Comparison of ENCODE assay signal across 8 cellular contexts in genomic region chrX:19343085-19343461, GRCh38. TPM values are rescaled to one million over a fixed set of nuclear protein-coding genes. Genes with fewer than 3 reads are reported as not detected.
DNase-seq lines count a peak whose midpoint lies in the region; ATAC-seq, FAIRE-seq and TF ChIP-seq lines count a peak whose summit lies in the region.

No MANE protein-coding gene starts in this region.

- H3K4me1 ChIP-seq in DOHH2 (ENCODE audit: control insufficient read depth, low read length) (peaks cover 26% of the 10 kb centered on the region), OCI-LY7 (ENCODE audit: insufficient read depth, low read length, poor library complexity, severe bottlenecking) (peaks cover 28% of the 10 kb centered on the region), endothelial cell of umbilical vein (ENCODE audit: control insufficient read depth, extremely low read depth, insufficient read depth, low read length) (peaks cover 11% of the 10 kb centered on the region), parathyroid adenoma (peaks cover 6% of the 10 kb centered on the region)

- H3K4me3 ChIP-seq in DOHH2 (ENCODE audit: low read length), result peak overlapping the region; percentile 76
- H3K4me3 ChIP-seq in OCI-LY7 (ENCODE audit: low read depth, low read length, poor library complexity, severe bottlenecking), result peak overlapping the region; percentile 86
- peak overlapping the region in 2 of 3 experiments; percentile 50 to 90 for H3K4me3 ChIP-seq in endothelial cell of umbilical vein (replicated peaks in 1 of 3; ENCODE audit: insufficient read depth in 1 of 3, low read depth in 1 of 3, low read length in 3 of 3)
- H3K4me3 ChIP-seq in parathyroid adenoma (ENCODE audit: low read depth, low read length), result peak overlapping the region; percentile 72

- no peaks in the 10 kb centered on the region for H3K9me3 ChIP-seq in DOHH2 (ENCODE audit: control insufficient read depth, insufficient read depth, low read length)
- H3K9me3 ChIP-seq in OCI-LY7 (ENCODE audit: low read length), result no peaks in the 10 kb centered on the region
- no peaks in the 10 kb centered on the region for H3K9me3 ChIP-seq in endothelial cell of umbilical vein (replicated peaks; ENCODE audit: control insufficient read depth, insufficient read depth, low read length)
- no peaks in the 10 kb centered on the region for H3K9me3 ChIP-seq in parathyroid adenoma (ENCODE audit: control insufficient read depth, low read length)

- H3K79me2 ChIP-seq in DOHH2 (ENCODE audit: control insufficient read depth, low read length) (peaks cover 42% of the 10 kb centered on the region), OCI-LY7 (ENCODE audit: insufficient read depth, low read depth, low read length) (peaks cover 40% of the 10 kb centered on the region), endothelial cell of umbilical vein (ENCODE audit: control insufficient read depth, insufficient read depth, low read length) (peaks cover 34% of the 10 kb centered on the region), parathyroid adenoma (peaks cover 6% of the 10 kb centered on the region)

- H3K36me3 ChIP-seq in DOHH2 (ENCODE audit: control insufficient read depth, low read length), result peaks cover 9% of the 10 kb centered on the region
- H3K36me3 ChIP-seq in OCI-LY7 (ENCODE audit: insufficient read depth, low read length), result peaks cover 11% of the 10 kb centered on the region; the same call in 1 of the 2 replicates
- no peaks in the 10 kb centered on the region for H3K36me3 ChIP-seq in endothelial cell of umbilical vein (ENCODE audit: control insufficient read depth in 2 of 2, extremely low read depth in 1 of 2, insufficient read depth in 2 of 2, low read length in 2 of 2)
- no peaks in the 10 kb centered on the region for H3K36me3 ChIP-seq in parathyroid adenoma (ENCODE audit: control insufficient read depth, insufficient read depth, low read length)

- peak overlapping the region; percentile 91; the same call in 1 of the 2 replicates for H2AFZ ChIP-seq in OCI-LY7 (ENCODE audit: low read length)
- H2AFZ ChIP-seq in endothelial cell of umbilical vein (ENCODE audit: low read depth, low read length), result peak overlapping the region; percentile 94
- peak overlapping the region; percentile 86 for H2AFZ ChIP-seq in parathyroid adenoma

- H3K9me1 ChIP-seq in endothelial cell of umbilical vein (replicated peaks; ENCODE audit: control insufficient read depth, extremely low read depth, insufficient read depth, low read length), result no peaks in the 10 kb centered on the region

- H3F3A ChIP-seq in DOHH2 (ENCODE audit: control insufficient read depth, insufficient read depth), result no peaks in the 10 kb centered on the region

- peak overlapping the region; percentile 61 for H3K4me2 ChIP-seq in DOHH2 (ENCODE audit: low read length)
- peak overlapping the region; percentile 95 for H3K4me2 ChIP-seq in OCI-LY7 (ENCODE audit: low read length)
- H3K4me2 ChIP-seq in endothelial cell of umbilical vein (ENCODE audit: insufficient read depth, low read length), result peak overlapping the region; percentile 85
- peak overlapping the region; percentile 51 for H3K4me2 ChIP-seq in parathyroid adenoma (ENCODE audit: low read length)

- BruUV-seq in OCI-LY7 (replicated peaks; lab: Mats Ljungman, UMichigan) (TSS peak; percentile 69), endothelial cell of umbilical vein (replicated peaks; lab: Mats Ljungman, UMichigan) (no TSS peak)

- dilution Hi-C loops in endothelial cell of umbilical vein (cut with MboI; ENCODE audit: extremely low pct_ligation_motif_present, low sequenced_read_pairs), result loop anchor here (25.0 kb wide), 1 partner anchor 931 kb away; no protein-coding TSS in a partner anchor

- TF ChIP-seq POLR2A in endothelial cell of umbilical vein (IDR thresholded peaks at IDR 0.05; ENCODE audit: low read depth, low read length), result no peak

- H3K27ac ChIP-seq in DOHH2 (ENCODE audit: low read depth, low read length) (peak overlapping the region; percentile 19), OCI-LY7 (ENCODE audit: low read depth, low read length, poor library complexity, severe bottlenecking) (peak overlapping the region; percentile 26), endothelial cell of umbilical vein (ENCODE audit: insufficient read depth, low read depth, low read length) (no peak overlapping the region), parathyroid adenoma (peak overlapping the region; percentile 89)

- POLR2A ChIA-PET in OCI-LY7 (lab: Charles Lee) (no interaction called here), endothelial cell of umbilical vein (lab: Charles Lee) (no interaction called here)

- CTCF ChIA-PET in OCI-LY7 (lab: Charles Lee; ENCODE audit: unreplicated experiment) (no interaction called here), endothelial cell of umbilical vein (lab: Charles Lee) (no interaction called here)

- no peak for ATAC-seq in HG03025 (IDR thresholded peaks at IDR 0.05; ENCODE audit: low FRiP score, unreplicated experiment)

- H3K9me2 ChIP-seq in DOHH2 (replicated peaks; ENCODE audit: control insufficient read depth, low read length), result no peaks in the 10 kb centered on the region
- no peaks in the 10 kb centered on the region for H3K9me2 ChIP-seq in OCI-LY7 (ENCODE audit: insufficient read depth, low read length)

- DNase-seq in OCI-LY7 (ENCODE audit: low spot score), result no peak
- DNase-seq in endothelial cell of umbilical vein (ENCODE audit: low read depth, low spot score), result no peak
- DNase-seq in stimulated activated CD8-positive, alpha-beta memory T cell treated with anti-CD3 and anti-CD28 coated beads, Interleukin-4, amount 100 ng/mL, for 48 hours, result no peak
- no peak for DNase-seq in occipital lobe (lab: John Stamatoyannopoulos, UW)
- no peak for DNase-seq in iPS-NIHi11 (ENCODE audit: low spot score)

- intact Hi-C loops in OCI-LY7 (cut with micrococcal nuclease; ENCODE audit: unreplicated experiment), result no loop called here
- intact Hi-C loops in endothelial cell of umbilical vein (cut with micrococcal nuclease), result loop anchor here (2.0 to 5.0 kb wide), 2 partner anchors 361 to 1606 kb away; partner anchors contain the start of genes PHKA2 and SCML1

- H3K9ac ChIP-seq in endothelial cell of umbilical vein (replicated peaks; ENCODE audit: extremely low read depth, insufficient read depth, low read length), result peak overlapping the region; percentile 51
- H3K9ac ChIP-seq in parathyroid adenoma, result no peak overlapping the region

- H3K27me3 ChIP-seq in DOHH2 (ENCODE audit: control insufficient read depth, low read length) (no peaks in the 10 kb centered on the region), endothelial cell of umbilical vein (ENCODE audit: control insufficient read depth in 2 of 2, insufficient read depth in 2 of 2, low read length in 2 of 2) (no peaks in the 10 kb centered on the region), parathyroid adenoma (ENCODE audit: control insufficient read depth, insufficient read depth, low read length) (no peaks in the 10 kb centered on the region)

- FAIRE-seq in endothelial cell of umbilical vein (lab: Jason Lieb, UNC), result no peak

- H4K20me1 ChIP-seq in DOHH2 (ENCODE audit: control insufficient read depth, insufficient read depth, low read depth, low read length), result no peaks in the 10 kb centered on the region; the same call in 1 of the 2 replicates
- H4K20me1 ChIP-seq in OCI-LY7 (ENCODE audit: insufficient read depth, low read length), result peaks cover 5% of the 10 kb centered on the region; the same call in 1 of the 2 replicates
- H4K20me1 ChIP-seq in endothelial cell of umbilical vein (replicated peaks; ENCODE audit: control insufficient read depth, extremely low read depth, insufficient read depth, low read length), result no peaks in the 10 kb centered on the region

- TF ChIP-seq CTCF in DOHH2 (IDR thresholded peaks at IDR 0.05; ENCODE audit: low read depth, low read length, poor library complexity, severe bottlenecking) (no peak), OCI-LY7 (conservative IDR thresholded peaks at IDR 0.05; ENCODE audit: low read length) (no peak), endothelial cell of umbilical vein (IDR thresholded peaks at IDR 0.05; ENCODE audit: extremely low read depth in 1 of 2, insufficient read depth in 1 of 2, low read depth in 1 of 2, low read length in 2 of 2) (no peak), parathyroid adenoma (IDR thresholded peaks at IDR 0.05) (no peak)

TF ChIP-seq in endothelial cell of umbilical vein, 7 proteins besides CTCF, POLR2A, EP300 and RAD21:
- TF ChIP-seq FOS (IDR thresholded peaks at IDR 0.05; ENCODE audit: borderline replicate concordance, insufficient read depth, low read length) (no peak), MYC (IDR thresholded peaks at IDR 0.05; ENCODE audit: low read depth, low read length) (no peak), POLR2AphosphoS5 (IDR thresholded peaks at IDR 0.05; ENCODE audit: insufficient read depth, low read depth, low read length) (no peak)

RNA-seq across cellular contexts. Expression of gene PDHA1, which starts 0.7 kb away (rescaled TPM):
- total RNA-seq in OCI-LY7 (2014; rRNA removed; shearing (Covaris generic)), result 210 and 228 TPM in 2 replicates
- 236 and 249 TPM in 2 replicates for total RNA-seq in OCI-LY7 (2022)
- total RNA-seq in endothelial cell of umbilical vein, result 138 and 162 TPM in 2 replicates
- 50.5 and 76.8 TPM in 2 replicates for polyA plus RNA-seq in endothelial cell of umbilical vein
- polyA plus RNA-seq in endothelial cell of umbilical vein (2011; cell fraction: cytosol; rRNA removed), result 118 and 135 TPM in 2 replicates
- polyA plus RNA-seq in endothelial cell of umbilical vein (2011; cell fraction: nucleus; rRNA removed), result 147 and 194 TPM in 2 replicates
- polyA plus RNA-seq in endothelial cell of umbilical vein (2012), result 133 and 163 TPM in 2 replicates
- 77.3 and 96.4 TPM in 2 replicates for polyA minus RNA-seq in endothelial cell of umbilical vein
- 141 TPM for polyA minus RNA-seq in endothelial cell of umbilical vein (2011; cell fraction: cytosol; rRNA and poly(A)+ RNA removed)
- 24.1 and 28.7 TPM in 2 replicates for polyA minus RNA-seq in endothelial cell of umbilical vein (2011; cell fraction: nucleus; rRNA and poly(A)+ RNA removed)
- 75.3 TPM for total RNA-seq in occipital lobe
